Comparison of ENCODE assay signal across 1 cellular context in genomic region chr6:7312616-7313504, GRCh38.
TF ChIP-seq lines count a peak whose summit lies in the region.

SSR1 (minus strand) TSS chr6:7313199; CDS start chr6:7313120, 79 bp downstream.

TF ChIP-seq in HepG2, 621 proteins besides CTCF, POLR2A, EP300 and RAD21 (continued from another document and continues in another):
- peak; percentile 51 for TF ChIP-seq ZNF710 (CRISPR knock-in tag; IDR thresholded peaks at IDR 0.05; ENCODE audit: borderline replicate concordance)
- peak; percentile 52 for TF ChIP-seq GABPA (IDR thresholded peaks at IDR 0.05; ENCODE audit: low read depth, low read length)
- TF ChIP-seq GABPA (CRISPR knock-in tag; IDR thresholded peaks at IDR 0.05; ENCODE audit: low read depth), result peak; percentile 83
- TF ChIP-seq ZNF891 (CRISPR knock-in tag; IDR thresholded peaks at IDR 0.05), result peak; percentile 81; the same call in 1 of the 2 replicates
- TF ChIP-seq ZKSCAN5 (CRISPR knock-in tag; IDR thresholded peaks at IDR 0.05), result no peak
- peak; percentile 52; the same call in 1 of the 2 replicates for TF ChIP-seq EEA1 (CRISPR knock-in tag; IDR thresholded peaks at IDR 0.05; ENCODE audit: borderline replicate concordance)
- TF ChIP-seq ZNF75D (CRISPR knock-in tag; IDR thresholded peaks at IDR 0.05; ENCODE audit: borderline replicate concordance), result no peak
- TF ChIP-seq ZNF30 (CRISPR knock-in tag; IDR thresholded peaks at IDR 0.05), result peak; percentile 57; the same call in 1 of the 2 replicates
- TF ChIP-seq ZNF776 (CRISPR knock-in tag; IDR thresholded peaks at IDR 0.05), result peak; percentile 85
- 0 out of 2 replicates have a peak, but pooled peaks have one; percentile 69 for TF ChIP-seq CSRNP2 (CRISPR knock-in tag; conservative IDR thresholded peaks at IDR 0.05; ENCODE audit: low read depth)
- TF ChIP-seq YY1 (IDR thresholded peaks at IDR 0.05; ENCODE audit: insufficient read depth, insufficient replicate concordance, low read depth, low read length), result peak; percentile 94
- peak; percentile 85 for TF ChIP-seq ZNF274 (CRISPR knock-in tag; IDR thresholded peaks at IDR 0.05)
- peak; percentile 87; the same call in 1 of the 2 replicates for TF ChIP-seq ZNF839 (CRISPR knock-in tag; IDR thresholded peaks at IDR 0.05; ENCODE audit: borderline replicate concordance)
- TF ChIP-seq FOXC1 (CRISPR knock-in tag; IDR thresholded peaks at IDR 0.05; ENCODE audit: borderline replicate concordance), result peak; percentile 81
- TF ChIP-seq KMT2B (CRISPR knock-in tag; IDR thresholded peaks at IDR 0.05), result peak; percentile 95
- TF ChIP-seq LBX2 (CRISPR knock-in tag; IDR thresholded peaks at IDR 0.05; ENCODE audit: borderline replicate concordance), result no peak; the same call in 1 of the 2 replicates
- peak; percentile 86 for TF ChIP-seq RFXAP (CRISPR knock-in tag; IDR thresholded peaks at IDR 0.05; ENCODE audit: borderline replicate concordance)
- no peak for TF ChIP-seq NFRKB (IDR thresholded peaks at IDR 0.05)
- peak; percentile 45; the same call in 1 of the 2 replicates for TF ChIP-seq ZNF761 (CRISPR knock-in tag; conservative IDR thresholded peaks at IDR 0.05)
- TF ChIP-seq ZNF704 (CRISPR knock-in tag; IDR thresholded peaks at IDR 0.05; ENCODE audit: borderline replicate concordance), result peak; percentile 77; the same call in 1 of the 2 replicates
- TF ChIP-seq NR2F6 (IDR thresholded peaks at IDR 0.05), result no peak
- TF ChIP-seq NR2F6 (CRISPR knock-in tag; IDR thresholded peaks at IDR 0.05), result peak; percentile 50
- no peak; the same call in 1 of the 2 replicates for TF ChIP-seq ELK4 (CRISPR knock-in tag; IDR thresholded peaks at IDR 0.05; ENCODE audit: borderline replicate concordance)
- peak; percentile 31; the same call in 1 of the 2 replicates for TF ChIP-seq HCFC1 (IDR thresholded peaks at IDR 0.05; ENCODE audit: low read depth, low read length)
- TF ChIP-seq ZNF235 (CRISPR knock-in tag; IDR thresholded peaks at IDR 0.05; ENCODE audit: borderline replicate concordance), result peak; percentile 73; the same call in 1 of the 2 replicates
- no peak; the same call in 1 of the 2 replicates for TF ChIP-seq ZNF441 (CRISPR knock-in tag; IDR thresholded peaks at IDR 0.05; ENCODE audit: borderline replicate concordance)
- peak; percentile 91 for TF ChIP-seq ZNF256 (CRISPR knock-in tag; conservative IDR thresholded peaks at IDR 0.05)
- peak; percentile 95 for TF ChIP-seq POLR2AphosphoS5 (IDR thresholded peaks at IDR 0.05; ENCODE audit: low read depth, low read length)
- TF ChIP-seq NCOA1 (CRISPR knock-in tag; IDR thresholded peaks at IDR 0.05), result 0 out of 2 replicates have a peak, but pooled peaks have one; percentile 74
- peak; percentile 91 for TF ChIP-seq TBX2 (CRISPR knock-in tag; IDR thresholded peaks at IDR 0.05; ENCODE audit: borderline replicate concordance)
- peak; percentile 87 for TF ChIP-seq SOX5 (CRISPR knock-in tag; IDR thresholded peaks at IDR 0.05; ENCODE audit: borderline replicate concordance)
- no peak for TF ChIP-seq PBX2 (CRISPR knock-in tag; IDR thresholded peaks at IDR 0.05)
- peak; percentile 86 for TF ChIP-seq ZMAT3 (CRISPR knock-in tag; conservative IDR thresholded peaks at IDR 0.05)
- 0 out of 2 replicates have a peak, but pooled peaks have one; percentile 55 for TF ChIP-seq ZNF616 (CRISPR knock-in tag; IDR thresholded peaks at IDR 0.05; ENCODE audit: low read depth)
- TF ChIP-seq POGZ (CRISPR knock-in tag; IDR thresholded peaks at IDR 0.05), result peak; percentile 92
- TF ChIP-seq SNAPC2 (CRISPR knock-in tag; IDR thresholded peaks at IDR 0.05), result peak; percentile 76
- TF ChIP-seq SNRNP70 (IDR thresholded peaks at IDR 0.05; ENCODE audit: low read depth, low read length), result no peak
- peak; percentile 86 for TF ChIP-seq AGO1 (IDR thresholded peaks at IDR 0.05; ENCODE audit: low read depth, low read length, poor library complexity, severe bottlenecking)
- TF ChIP-seq HNRNPL (IDR thresholded peaks at IDR 0.05; ENCODE audit: low read depth, low read length), result peak; percentile 30; the same call in 1 of the 2 replicates
- TF ChIP-seq SMAD9 (CRISPR knock-in tag; IDR thresholded peaks at IDR 0.05), result no peak
- peak; percentile 7; the same call in 1 of the 2 replicates for TF ChIP-seq ZNF556 (CRISPR knock-in tag; IDR thresholded peaks at IDR 0.05; ENCODE audit: borderline replicate concordance)
- TF ChIP-seq ARHGAP35 (CRISPR knock-in tag; IDR thresholded peaks at IDR 0.05; ENCODE audit: borderline replicate concordance), result peak; percentile 32; the same call in 1 of the 2 replicates
- TF ChIP-seq IRX3 (CRISPR knock-in tag; IDR thresholded peaks at IDR 0.05; ENCODE audit: borderline replicate concordance, low read depth), result peak; percentile 72; the same call in 1 of the 2 replicates
- peak; percentile 94 for TF ChIP-seq SP5 (CRISPR knock-in tag; IDR thresholded peaks at IDR 0.05; ENCODE audit: borderline replicate concordance, low read depth)
- TF ChIP-seq ZNF660 (CRISPR knock-in tag; IDR thresholded peaks at IDR 0.05; ENCODE audit: borderline replicate concordance, low read depth), result no peak
- TF ChIP-seq NFYB (CRISPR knock-in tag; IDR thresholded peaks at IDR 0.05), result peak; percentile 59; the same call in 1 of the 2 replicates
- TF ChIP-seq ZNF747 (CRISPR knock-in tag; IDR thresholded peaks at IDR 0.05; ENCODE audit: borderline replicate concordance), result peak; percentile 15; the same call in 1 of the 2 replicates
- peak; percentile 12; the same call in 1 of the 2 replicates for TF ChIP-seq TCF7 (IDR thresholded peaks at IDR 0.05; ENCODE audit: low read depth)
- peak; percentile 58 for TF ChIP-seq ETV6 (CRISPR knock-in tag; conservative IDR thresholded peaks at IDR 0.05)
- peak; percentile 41 for TF ChIP-seq ATF3 (CRISPR knock-in tag; IDR thresholded peaks at IDR 0.05)
- TF ChIP-seq PREB (CRISPR knock-in tag; IDR thresholded peaks at IDR 0.05), result 0 out of 2 replicates have a peak, but pooled peaks have one; percentile 62
- peak; percentile 85 for TF ChIP-seq SP1 (IDR thresholded peaks at IDR 0.05)
- peak; percentile 94 for TF ChIP-seq SP1 (CRISPR knock-in tag; IDR thresholded peaks at IDR 0.05)
- TF ChIP-seq ELF3 (CRISPR knock-in tag; IDR thresholded peaks at IDR 0.05), result peak; percentile 89
- peak; percentile 55 for TF ChIP-seq RBM22 (optimal IDR thresholded peaks at IDR 0.05; ENCODE audit: low read length)
- TF ChIP-seq RFXANK (CRISPR knock-in tag; IDR thresholded peaks at IDR 0.05), result 0 out of 2 replicates have a peak, but pooled peaks have one; percentile 48
- TF ChIP-seq KAT2B (IDR thresholded peaks at IDR 0.05; ENCODE audit: borderline replicate concordance, low read depth, low read length), result no peak
- no peak for TF ChIP-seq ZBTB10 (CRISPR knock-in tag; IDR thresholded peaks at IDR 0.05; ENCODE audit: borderline replicate concordance)
- peak; percentile 94 for TF ChIP-seq DRAP1 (CRISPR knock-in tag; IDR thresholded peaks at IDR 0.05)
- peak; percentile 92 for TF ChIP-seq IRF2 (CRISPR knock-in tag; IDR thresholded peaks at IDR 0.05)
- TF ChIP-seq MIER3 (CRISPR knock-in tag; IDR thresholded peaks at IDR 0.05; ENCODE audit: borderline replicate concordance), result peak; percentile 88; the same call in 1 of the 2 replicates
- no peak for TF ChIP-seq GPN1 (CRISPR knock-in tag; IDR thresholded peaks at IDR 0.05; ENCODE audit: borderline replicate concordance)
- no peak for TF ChIP-seq CBX1 (IDR thresholded peaks at IDR 0.05; ENCODE audit: low read depth)
- TF ChIP-seq NFE2L2 (IDR thresholded peaks at IDR 0.05; ENCODE audit: low read length), result no peak
